In the genomic region with DNA sequence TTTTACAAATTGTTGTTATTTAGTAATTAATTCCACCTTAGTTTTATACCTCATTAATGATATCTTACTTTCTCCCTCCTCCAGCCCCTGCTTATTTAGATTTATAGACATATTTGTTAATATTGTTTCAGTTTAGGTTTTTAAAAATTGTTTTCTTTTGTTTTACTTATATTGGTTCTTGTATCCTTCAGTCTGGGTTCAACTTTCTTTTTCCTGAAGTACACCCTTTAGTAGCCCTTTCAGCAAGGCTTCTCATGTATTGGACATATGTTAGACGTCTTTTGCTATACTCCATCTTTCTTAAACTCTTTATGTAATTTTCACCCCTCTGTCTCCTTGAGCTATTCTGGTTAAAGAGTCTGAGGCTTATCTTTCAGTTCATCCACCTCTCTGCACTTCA, we compare ENCODE assay signal across 27 cellular contexts.
DNase-seq lines count a peak whose midpoint lies in the region; TF ChIP-seq lines count a peak whose summit lies in the region.
"Had no signal": no experiment of that assay in that cellular context is flagged by ENCODE, and none has a peak within 500 bp of the region (broad histone marks: within the 10 kb centered on the region; RNA-seq: fewer than 3 reads in every experiment).

No MANE protein-coding gene starts in this region.

- H3K36me3 ChIP-seq in HEK293 (ENCODE audit: control insufficient read depth in 2 of 2, insufficient read depth in 1 of 2, low read length in 2 of 2) = no peaks in the 10 kb centered on the region
- H3K36me3 ChIP-seq: BE2C; BLaER1; BLaER1 treated with 17β-estradiol and CSF1 and Interleukin-3, amounts not matched to agents 10 nM and 100 nM had no signal

- POLR2A ChIA-PET in HEK293 (lab: Yijun Ruan, JAX) = no interaction called here

- CTCF ChIA-PET in HEK293 (lab: Yijun Ruan, JAX) = no interaction called here

- no peak overlapping the region for H3K27ac ChIP-seq in HEK293 (ENCODE audit: extremely low read depth, low read depth, low read length)
- H3K27ac ChIP-seq: 22Rv1; A549; BLaER1; BLaER1 treated with 17β-estradiol and CSF1 and Interleukin-3, amounts not matched to agents 10 nM and 100 nM; C4-2B had no signal

- no peak overlapping the region for H3K4me3 ChIP-seq in HEK293 (ENCODE audit: low read depth, low read length)
- H3K4me3 ChIP-seq: A549; BLaER1; BLaER1 treated with 17β-estradiol and CSF1 and Interleukin-3, amounts not matched to agents 10 nM and 100 nM had no signal

- no peak for DNase-seq in posterior cingulate gyrus
- DNase-seq: 8988T; ACHN; AML-193; BE2C; C1 segment of cervical spinal cord; Caco-2; Calu3; CD4-positive, alpha-beta memory T cell; CD4-positive, alpha-beta T cell; CD4-positive, CD25-positive, alpha-beta regulatory T cell; CD8-positive, alpha-beta memory T cell; CD8-positive, alpha-beta T cell; COR-L47; DMS 273 treated with DMSO at 0.1 percent for 48 hours; DMS153; DMS53; DMS79; DMS79 treated with DMSO at 0.1 percent for 48 hours; DND-41; EL had no signal

- no peak for TF ChIP-seq CTCF in HEK293 (tag by site-specific recombination; IDR thresholded peaks at IDR 0.05)

- no peaks in the 10 kb centered on the region for H3K9me3 ChIP-seq in HEK293 (ENCODE audit: control insufficient read depth, insufficient read depth, low read depth, low read length)
- H3K9me3 ChIP-seq: BE2C had no signal

- intact Hi-C loops in posterior cingulate gyrus (cut with DNase I) = no loop called here

- H3K4me1 ChIP-seq in HEK293 (ENCODE audit: control insufficient read depth, insufficient read depth, low read length) = no peaks in the 10 kb centered on the region
- H3K4me1 ChIP-seq: A549; BE2C; BLaER1; BLaER1 treated with 17β-estradiol and CSF1 and Interleukin-3, amounts not matched to agents 10 nM and 100 nM; Caco-2 had no signal

TF ChIP-seq in HEK293, 187 proteins besides CTCF, POLR2A, EP300 and RAD21:
- TF ChIP-seq WT1 (tag by site-specific recombination; IDR thresholded peaks at IDR 0.05) (no peak), ZNF426 (tag by site-specific recombination; IDR thresholded peaks at IDR 0.05) (no peak), ZNF664 (tag by site-specific recombination; IDR thresholded peaks at IDR 0.05) (no peak), ZNF530 (tag by site-specific recombination; IDR thresholded peaks at IDR 0.05; ENCODE audit: low read depth) (no peak), ZNF624 (tag by site-specific recombination; IDR thresholded peaks at IDR 0.05) (peak; percentile 62; the same call in 1 of the 2 replicates), ZNF518A (tag by site-specific recombination; conservative IDR thresholded peaks at IDR 0.05; ENCODE audit: low read depth) (no peak), SETDB1 (IDR thresholded peaks at IDR 0.05; ENCODE audit: insufficient read length, low read length) (peak; percentile 78)
